13 cellular contexts compared by ENCODE assay signal in genomic region chr7:70569335-70569819, GRCh38.
DNase-seq lines count a peak whose midpoint lies in the region; ATAC-seq and TF ChIP-seq lines count a peak whose summit lies in the region.
"Had no signal": no experiment of that assay in that cellular context is flagged by ENCODE, and none has a peak within 500 bp of the region (broad histone marks: within the 10 kb centered on the region; RNA-seq: fewer than 3 reads in every experiment).

No MANE protein-coding gene starts in this region.

- no peak overlapping the region for H3K27ac Mint-ChIP-seq in endodermal cell
- H3K27ac Mint-ChIP-seq: stimulated activated naive CD8-positive, alpha-beta T cell treated with anti-CD3 and anti-CD28 coated beads, Interleukin-15, amount 100 ng/mL, for 72 hours had no signal

- peaks cover 10% of the 10 kb centered on the region for H3K36me3 Mint-ChIP-seq in endodermal cell (ENCODE audit: low read depth)

- H3K4me3 ChIP-seq in Karpas-422 (ENCODE audit: low read length) = no peak overlapping the region
- H3K4me3 ChIP-seq in endodermal cell (ENCODE audit: low read length) = peak overlapping the region; percentile 20
- H3K4me3 ChIP-seq in skeletal muscle cell (ENCODE audit: low read depth, low read length) = no peak overlapping the region
- H3K4me3 ChIP-seq: hepatocyte had no signal

- H3K36me3 ChIP-seq in Karpas-422 (ENCODE audit: insufficient read depth, low read length) = no peaks in the 10 kb centered on the region
- no peaks in the 10 kb centered on the region for H3K36me3 ChIP-seq in endodermal cell (ENCODE audit: control insufficient read depth, insufficient read depth, low read length)

- no peak for ATAC-seq in foreskin keratinocyte
- ATAC-seq in HG02938 (IDR thresholded peaks at IDR 0.05; ENCODE audit: unreplicated experiment) = no peak
- ATAC-seq in GM21528 (IDR thresholded peaks at IDR 0.05; ENCODE audit: low FRiP score, unreplicated experiment) = no peak
- ATAC-seq: stimulated activated naive CD8-positive, alpha-beta T cell treated with anti-CD3 and anti-CD28 coated beads, Interleukin-15, amount 100 ng/mL, for 72 hours had no signal

- H3K4me1 Mint-ChIP-seq in endodermal cell = peaks cover 38% of the 10 kb centered on the region
- H3K4me1 Mint-ChIP-seq: stimulated activated naive CD8-positive, alpha-beta T cell treated with anti-CD3 and anti-CD28 coated beads, Interleukin-15, amount 100 ng/mL, for 72 hours had no signal

- H3K9me3 ChIP-seq in Karpas-422 (ENCODE audit: low read length) (no peaks in the 10 kb centered on the region), endodermal cell (ENCODE audit: control insufficient read depth, low read length) (no peaks in the 10 kb centered on the region)

- H3K27me3 ChIP-seq in Karpas-422 (ENCODE audit: low read length) (no peaks in the 10 kb centered on the region), endodermal cell (ENCODE audit: control insufficient read depth, insufficient read depth, low read length, poor library complexity, severe bottlenecking) (no peaks in the 10 kb centered on the region), foreskin keratinocyte (no peaks in the 10 kb centered on the region)
- H3K27me3 ChIP-seq: hepatocyte had no signal

- no peaks in the 10 kb centered on the region for H3K9me3 Mint-ChIP-seq in endodermal cell
- H3K9me3 Mint-ChIP-seq: stimulated activated naive CD8-positive, alpha-beta T cell treated with anti-CD3 and anti-CD28 coated beads, Interleukin-15, amount 100 ng/mL, for 72 hours had no signal

- 81 to 88% methylated on average over 4 of the region's 4 CpGs for WGBS in endodermal cell (ENCODE audit: insufficient coverage in 1 of 2, insufficient read length in 1 of 2), 2 experiments

- DNase-seq in Karpas-422 (peak; percentile 62), NCI-H345 (lab: John Stamatoyannopoulos, UW) (peak; percentile 89), endodermal cell (no peak), skeletal muscle cell (ENCODE audit: low read depth) (peak; percentile 31), foreskin keratinocyte (no peak)
- DNase-seq: activated CD4-positive, alpha-beta T cell treated with anti-CD3 and anti-CD28 coated beads, Interleukin-2, amount 50 U/mL, for 4 hours; activated naive CD4-positive, alpha-beta T cell treated with anti-CD3 and anti-CD28 coated beads, Interleukin-2, amount 50 U/mL, for 16 hours; GOT3; stimulated activated naive CD8-positive, alpha-beta T cell treated with anti-CD3 and anti-CD28 coated beads, Interleukin-15, amount 100 ng/mL, for 72 hours had no signal

- H2AFZ ChIP-seq in Karpas-422 (ENCODE audit: low read length) = no peak overlapping the region
- H2AFZ ChIP-seq: hepatocyte had no signal

- H3K9ac ChIP-seq in Karpas-422 (ENCODE audit: low read length) (no peak overlapping the region), endodermal cell (ENCODE audit: extremely low read depth, low read length, poor library complexity, severe bottlenecking) (no peak overlapping the region)
- H3K9ac ChIP-seq: KMS-11 had no signal

- no peaks in the 10 kb centered on the region for H3K9me2 ChIP-seq in Karpas-422 (replicated peaks; ENCODE audit: insufficient read depth, low read length)

- peaks cover 8% of the 10 kb centered on the region for H3K27me3 Mint-ChIP-seq in endodermal cell (ENCODE audit: insufficient read depth)
- H3K27me3 Mint-ChIP-seq: stimulated activated naive CD8-positive, alpha-beta T cell treated with anti-CD3 and anti-CD28 coated beads, Interleukin-15, amount 100 ng/mL, for 72 hours had no signal

- H4K20me1 ChIP-seq in Karpas-422 (ENCODE audit: insufficient read depth, low read depth, low read length) = no peaks in the 10 kb centered on the region

- no peak overlapping the region for H3K4me3 Mint-ChIP-seq in endodermal cell
- H3K4me3 Mint-ChIP-seq: stimulated activated naive CD8-positive, alpha-beta T cell treated with anti-CD3 and anti-CD28 coated beads, Interleukin-15, amount 100 ng/mL, for 72 hours had no signal

- H3K79me2 ChIP-seq in Karpas-422 (ENCODE audit: low read length) = no peaks in the 10 kb centered on the region
- H3K79me2 ChIP-seq: hepatocyte had no signal

- H3K27ac ChIP-seq in Karpas-422 (ENCODE audit: low read length) = no peak overlapping the region
- H3K27ac ChIP-seq in endodermal cell (ENCODE audit: low read depth, low read length) = peak overlapping the region; percentile 21
- H3K27ac ChIP-seq in foreskin keratinocyte = no peak overlapping the region
- H3K27ac ChIP-seq: KMS-11 had no signal

- TF ChIP-seq CTCF in endodermal cell (conservative IDR thresholded peaks at IDR 0.05) = no peak
- no peak for TF ChIP-seq CTCF in foreskin keratinocyte (conservative IDR thresholded peaks at IDR 0.05)

- H3K4me1 ChIP-seq in Karpas-422 (ENCODE audit: low read length) = peaks cover 14% of the 10 kb centered on the region
- H3K4me1 ChIP-seq in endodermal cell (ENCODE audit: control insufficient read depth, insufficient read depth, low read length) = peaks cover 19% of the 10 kb centered on the region
- no peaks in the 10 kb centered on the region for H3K4me1 ChIP-seq in foreskin keratinocyte

- H3K4me2 ChIP-seq in Karpas-422 (ENCODE audit: low read depth, low read length, poor library complexity, severe bottlenecking) = peak overlapping the region; percentile 20
- H3K4me2 ChIP-seq: hepatocyte, KMS-11 had no signal

Comparison
In these comparisons a context has a peak if more than half of its experiments do, and no peak if none do; other contexts are left out.
1. DNase-seq: peak in Karpas-422 (single experiment), NCI-H345 (single experiment) and skeletal muscle cell (single experiment); none in endodermal cell (single experiment) and foreskin keratinocyte (0 of 2).